ENCODE assay signal across 8 cellular contexts in genomic region chr1:1406821-1407100, GRCh38. TPM values are rescaled to one million over a fixed set of nuclear protein-coding genes. Genes with fewer than 3 reads are reported as not detected.
DNase-seq lines count a peak whose midpoint lies in the region; ATAC-seq, FAIRE-seq and TF ChIP-seq lines count a peak whose summit lies in the region.

No MANE protein-coding gene starts in this region.

- DNase-seq in GM23338 (ENCODE audit: low spot score) (no peak), SK-N-SH (no peak), glutamatergic neuron (no peak), NCI-H226 (no peak), islet precursor cell (no peak), RCC 7860 (ENCODE audit: low spot score) (no peak)
- DNase-seq in activated CD4-positive, CD25-positive, alpha-beta regulatory T cell (lab: John Stamatoyannopoulos, UW) = no peak

- H3K27ac Mint-ChIP-seq in GM23338 (no peak overlapping the region), glutamatergic neuron (ENCODE audit: unreplicated experiment) (no peak overlapping the region)

- H4K20me1 ChIP-seq in GM23338 (replicated peaks; ENCODE audit: insufficient read depth) (peaks cover 16% of the 10 kb centered on the region), SK-N-SH (ENCODE audit: insufficient read depth) (no peaks in the 10 kb centered on the region)

- H3K36me3 Mint-ChIP-seq in GM23338 (ENCODE audit: low read depth) = peaks cover 74% of the 10 kb centered on the region
- no peaks in the 10 kb centered on the region for H3K36me3 Mint-ChIP-seq in glutamatergic neuron (ENCODE audit: unreplicated experiment)

- H3K4me2 ChIP-seq in GM23338 (peak overlapping the region; percentile 75), SK-N-SH (peak overlapping the region; percentile 87)

- H3K27ac ChIP-seq in GM23338 (ENCODE audit: low read depth) (peak overlapping the region; percentile 92), SK-N-SH (ENCODE audit: low read depth in 2 of 2, low read length in 1 of 2) (peak overlapping the region; percentile 72 to 77), skeletal muscle tissue (ENCODE audit: low read depth, low read length) (peak overlapping the region; percentile 86)

- H3K4me1 ChIP-seq in GM23338 (ENCODE audit: insufficient read depth) (peaks cover 39% of the 10 kb centered on the region), SK-N-SH (ENCODE audit: control insufficient read depth in 1 of 2, insufficient read depth in 2 of 2, low read depth in 1 of 2, low read length in 1 of 2) (peaks cover 11 to 15% of the 10 kb centered on the region in 2 experiments; a peak in 3 of 4 replicates), skeletal muscle tissue (ENCODE audit: control insufficient read depth in 3 of 3, insufficient read depth in 3 of 3, low read length in 3 of 3) (peaks cover 18 to 43% (median 30%) of the 10 kb centered on the region in 3 donors)

- H3K79me2 ChIP-seq in GM23338 (replicated peaks; ENCODE audit: insufficient read depth) (peaks cover 48% of the 10 kb centered on the region), SK-N-SH (ENCODE audit: insufficient read depth) (peaks cover 74% of the 10 kb centered on the region)

- no peak for ATAC-seq in GM23338

- H3K27me3 Mint-ChIP-seq in GM23338 (ENCODE audit: insufficient read depth, low read depth, poor library complexity) = peaks cover 27% of the 10 kb centered on the region
- peaks cover 12% of the 10 kb centered on the region for H3K27me3 Mint-ChIP-seq in glutamatergic neuron (ENCODE audit: unreplicated experiment)

- WGBS in SK-N-SH (ENCODE audit: low lambda C conversion rate) = under 1% methylated on average over 26 of the region's 30 CpGs

- POLR2A ChIA-PET in SK-N-SH (lab: Yijun Ruan, JAX) = interaction anchor here (1.6 to 3.3 kb wide), 3 partner anchors 8 to 32 kb away, joined by 3 to 18 read pairs (median 8); partner anchors contain the start of genes AURKAIP1 and CCNL2

- H3K4me1 Mint-ChIP-seq in GM23338 (peaks cover 44% of the 10 kb centered on the region), glutamatergic neuron (ENCODE audit: low read depth, unreplicated experiment) (peaks cover 17% of the 10 kb centered on the region)

- H3K9me2 ChIP-seq in GM23338 (ENCODE audit: insufficient read depth) (no peaks in the 10 kb centered on the region), SK-N-SH (no peaks in the 10 kb centered on the region)

- no peak for TF ChIP-seq CTCF in GM23338 (conservative IDR thresholded peaks at IDR 0.05; ENCODE audit: low read depth in 2 of 2)
- no peak for TF ChIP-seq CTCF in SK-N-SH (IDR thresholded peaks at IDR 0.05)
- TF ChIP-seq CTCF in glutamatergic neuron (IDR thresholded peaks at IDR 0.05; ENCODE audit: partially characterized antibody, unreplicated experiment) = no peak

- H3K9me3 Mint-ChIP-seq in GM23338 = peaks cover 8% of the 10 kb centered on the region
- H3K9me3 Mint-ChIP-seq in glutamatergic neuron (ENCODE audit: unreplicated experiment) = peaks cover 17% of the 10 kb centered on the region

- peak overlapping the region; percentile 88 for H3K9ac ChIP-seq in SK-N-SH
- peak overlapping the region; percentile 85 to 96 (median 91) for H3K9ac ChIP-seq in skeletal muscle tissue (ENCODE audit: low read depth in 1 of 3, low read length in 3 of 3)

- H3K4me3 ChIP-seq in GM23338 (peak overlapping the region; percentile 98), SK-N-SH (ENCODE audit: low read depth in 2 of 2, low read length in 1 of 2) (peak overlapping the region; percentile 74 to 77), skeletal muscle tissue (ENCODE audit: low read length in 3 of 3) (peak overlapping the region; percentile 86 to 95 (median 94))

- H3K9me3 ChIP-seq in SK-N-SH = no peaks in the 10 kb centered on the region
- H3K9me3 ChIP-seq in skeletal muscle tissue (ENCODE audit: control insufficient read depth in 3 of 3, low read length in 3 of 3) = no peaks in the 10 kb centered on the region

- H3F3A ChIP-seq in GM23338 (replicated peaks; ENCODE audit: low read depth) (peaks cover 57% of the 10 kb centered on the region), SK-N-SH (replicated peaks; ENCODE audit: insufficient read depth) (peaks cover 36% of the 10 kb centered on the region)

- H3K4me3 Mint-ChIP-seq in GM23338 = peak overlapping the region; percentile 93
- H3K4me3 Mint-ChIP-seq in glutamatergic neuron (ENCODE audit: unreplicated experiment) = peak overlapping the region; percentile 90

- no peak for TF ChIP-seq EP300 in SK-N-SH (IDR thresholded peaks at IDR 0.05; ENCODE audit: borderline replicate concordance in 1 of 2, low read depth in 1 of 2, low read length in 1 of 2)

- H3K27me3 ChIP-seq in GM23338 (ENCODE audit: insufficient read depth) = no peaks in the 10 kb centered on the region
- H3K27me3 ChIP-seq in SK-N-SH (ENCODE audit: insufficient read depth) = no peaks in the 10 kb centered on the region
- no peaks in the 10 kb centered on the region for H3K27me3 ChIP-seq in skeletal muscle tissue (ENCODE audit: control insufficient read depth in 3 of 3, insufficient read depth in 3 of 3, low read length in 3 of 3)

- H3K36me3 ChIP-seq in GM23338 (ENCODE audit: insufficient read depth) = peaks cover 32% of the 10 kb centered on the region
- H3K36me3 ChIP-seq in SK-N-SH (replicated peaks in 1 of 2; ENCODE audit: control insufficient read depth in 1 of 2, insufficient read depth in 2 of 2, low read length in 1 of 2) = peaks cover 16 to 17% of the 10 kb centered on the region in 2 experiments
- peaks cover 26 to 29% (median 26%) of the 10 kb centered on the region in 3 donors for H3K36me3 ChIP-seq in skeletal muscle tissue (ENCODE audit: control insufficient read depth in 3 of 3, insufficient read depth in 3 of 3, low read length in 3 of 3)

- CTCF ChIA-PET in SK-N-SH (lab: Yijun Ruan, JAX) = interaction anchor here (0.7 to 3.5 kb wide), 5 partner anchors 8 to 211 kb away, joined by 3 to 14 read pairs (median 6); partner anchors contain the start of genes ANKRD65, AURKAIP1 and CCNL2

- no peak for FAIRE-seq in RCC 7860 (lab: Jason Lieb, UNC)

- H2AFZ ChIP-seq in GM23338 = peak overlapping the region; percentile 76; the same call in 1 of the 2 replicates
- peak overlapping the region; percentile 65; the same call in 1 of the 2 replicates for H2AFZ ChIP-seq in SK-N-SH (ENCODE audit: low read depth)

- TF ChIP-seq RAD21 in SK-N-SH (IDR thresholded peaks at IDR 0.05; ENCODE audit: low read length) = no peak

TF ChIP-seq in GM23338, 12 proteins besides CTCF, POLR2A, EP300 and RAD21:
- TF ChIP-seq ZNF114 (CRISPR knock-in tag; IDR thresholded peaks at IDR 0.05) (no peak), CREB1 (CRISPR knock-in tag; IDR thresholded peaks at IDR 0.05; ENCODE audit: low read depth) (no peak), EZH2 (IDR thresholded peaks at IDR 0.05; ENCODE audit: low read depth, unreplicated experiment) (no peak), NANOG (IDR thresholded peaks at IDR 0.05; ENCODE audit: borderline replicate concordance) (no peak), POLR2AphosphoS5 (IDR thresholded peaks at IDR 0.05; ENCODE audit: low read depth) (no peak), JUNB (IDR thresholded peaks at IDR 0.05; ENCODE audit: unreplicated experiment) (no peak), STAT1 (IDR thresholded peaks at IDR 0.05; ENCODE audit: unreplicated experiment) (no peak)
TF ChIP-seq in GM23338: peak in this region for 0.

TF ChIP-seq in SK-N-SH, 30 proteins besides CTCF, POLR2A, EP300 and RAD21:
- TF ChIP-seq RFX5 (IDR thresholded peaks at IDR 0.05; ENCODE audit: low read length) (no peak), FOXJ3 (CRISPR knock-in tag; IDR thresholded peaks at IDR 0.05) (no peak), ELF1 (IDR thresholded peaks at IDR 0.05) (no peak)

RNA-seq across cellular contexts. Expression of gene MRPL20, which starts 0.3 kb away (rescaled TPM):
- total RNA-seq in GM23338 (2014; rRNA removed; shearing (Covaris generic)) = 158 and 173 TPM in 2 replicates
- polyA plus RNA-seq in GM23338 (2016; fragmentation: Nextera tagmentation; extraction: Ambion mirVana) (319 and 344 TPM in 2 replicates), SK-N-SH (2012; rRNA removed) (159 and 210 TPM in 2 replicates)
- 202 and 236 TPM in 2 replicates for polyA plus RNA-seq in SK-N-SH (2012; cell fraction: cytosol; rRNA removed)
- polyA plus RNA-seq in SK-N-SH (2012; cell fraction: nucleus; rRNA removed) = 104 and 133 TPM in 2 replicates
- total RNA-seq in glutamatergic neuron (ENCODE audit: unreplicated experiment) (98.6 TPM), skeletal muscle tissue (75.7 TPM)

RNA-seq across cellular contexts. Expression of gene CCNL2, which starts 7.6 kb away (rescaled TPM):
- 146 and 147 TPM in 2 replicates for total RNA-seq in GM23338 (2014; rRNA removed; shearing (Covaris generic))
- 99.4 and 115 TPM in 2 replicates for polyA plus RNA-seq in GM23338 (2016; fragmentation: Nextera tagmentation; extraction: Ambion mirVana)
- 362 and 475 TPM in 2 replicates for polyA plus RNA-seq in SK-N-SH (2012; rRNA removed)
- 51.6 and 68.2 TPM in 2 replicates for polyA plus RNA-seq in SK-N-SH (2012; cell fraction: cytosol; rRNA removed)
- polyA plus RNA-seq in SK-N-SH (2012; cell fraction: nucleus; rRNA removed) = 3,259 and 3,720 TPM in 2 replicates
- total RNA-seq in glutamatergic neuron (ENCODE audit: unreplicated experiment) = 394 TPM
- total RNA-seq in skeletal muscle tissue = 55.3 TPM

RNA-seq across cellular contexts. Expression of gene ANKRD65, which starts 14.3 kb away (rescaled TPM):
- 1.7 and 1.8 TPM in 2 replicates for total RNA-seq in GM23338 (2014; rRNA removed; shearing (Covaris generic))
- polyA plus RNA-seq in GM23338 (2016; fragmentation: Nextera tagmentation; extraction: Ambion mirVana) (1.6 and 2.6 TPM in 2 replicates), SK-N-SH (2012; rRNA removed) (0.06 and 0.07 TPM in 2 replicates)
- polyA plus RNA-seq in SK-N-SH (2012; cell fraction: cytosol; rRNA removed) = 0.04 and 0.05 TPM in 2 replicates
- polyA plus RNA-seq in SK-N-SH (2012; cell fraction: nucleus; rRNA removed) = 0.43 and 0.46 TPM in 2 replicates
- total RNA-seq in glutamatergic neuron (ENCODE audit: unreplicated experiment) (38.4 TPM), skeletal muscle tissue (5.7 TPM)

RNA-seq across cellular contexts. Expression of gene VWA1, which starts 28.7 kb away (rescaled TPM):
- 21.9 and 31.5 TPM in 2 replicates for total RNA-seq in GM23338 (2014; rRNA removed; shearing (Covaris generic))
- polyA plus RNA-seq in GM23338 (2016; fragmentation: Nextera tagmentation; extraction: Ambion mirVana) (7.2 and 7.9 TPM in 2 replicates), SK-N-SH (2012; rRNA removed) (5.3 and 7.4 TPM in 2 replicates)
- 3.2 and 5.0 TPM in 2 replicates for polyA plus RNA-seq in SK-N-SH (2012; cell fraction: cytosol; rRNA removed)
- polyA plus RNA-seq in SK-N-SH (2012; cell fraction: nucleus; rRNA removed) = 5.7 and 8.5 TPM in 2 replicates
- total RNA-seq in glutamatergic neuron (ENCODE audit: unreplicated experiment) (56.9 TPM), skeletal muscle tissue (11.0 TPM)

RNA-seq across cellular contexts. Expression of gene AURKAIP1, which starts 31.8 kb away (rescaled TPM):
- total RNA-seq in GM23338 (2014; rRNA removed; shearing (Covaris generic)) = 156 and 167 TPM in 2 replicates
- 355 and 369 TPM in 2 replicates for polyA plus RNA-seq in GM23338 (2016; fragmentation: Nextera tagmentation; extraction: Ambion mirVana)
- polyA plus RNA-seq in SK-N-SH (2012; rRNA removed) = 175 and 214 TPM in 2 replicates
- polyA plus RNA-seq in SK-N-SH (2012; cell fraction: cytosol; rRNA removed) = 124 and 141 TPM in 2 replicates
- 147 and 267 TPM in 2 replicates for polyA plus RNA-seq in SK-N-SH (2012; cell fraction: nucleus; rRNA removed)
- 130 TPM for total RNA-seq in glutamatergic neuron (ENCODE audit: unreplicated experiment)
- total RNA-seq in skeletal muscle tissue = 51.7 TPM
